24 cellular contexts compared by ENCODE assay signal in the genomic region with DNA sequence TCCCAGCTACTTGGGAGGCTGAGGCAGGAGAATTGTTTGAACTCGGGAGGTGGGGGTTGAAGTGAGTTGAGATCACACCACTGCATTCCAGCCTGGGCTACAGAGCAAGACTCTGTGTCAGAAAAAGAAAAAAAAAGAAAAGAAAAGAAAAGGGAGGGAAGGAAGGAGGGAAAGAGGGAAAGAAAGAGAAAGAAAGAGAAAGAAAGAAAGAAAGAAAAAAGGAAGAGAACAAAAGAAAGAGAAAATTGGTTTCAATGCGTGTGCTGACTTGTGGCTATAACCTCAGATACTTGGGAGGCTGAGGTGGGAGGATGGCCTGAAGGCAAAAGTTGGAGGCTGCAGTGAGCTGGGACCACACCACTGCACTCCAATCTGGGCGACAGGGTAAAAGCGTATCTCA.
"Had no signal": no experiment of that assay in that cellular context is flagged by ENCODE, and none has a peak within 500 bp of the region (broad histone marks: within the 10 kb centered on the region; RNA-seq: fewer than 3 reads in every experiment).

No MANE protein-coding gene starts in this region.

- DNase-seq: activated CD4-positive, alpha-beta memory T cell treated with anti-CD3 and anti-CD28 coated beads, Interleukin-2, amount 10 ng/mL, durations not matched to agents 7 days and 5 days; activated CD4-positive, alpha-beta T cell treated with anti-CD3 and anti-CD28 coated beads for 1 hour; activated effector memory CD4-positive, alpha-beta T cell treated with anti-CD3 and anti-CD28 coated beads, Interleukin-2, amount 50 U/mL, for 16 hours; activated T-cell treated with anti-CD3 and anti-CD28 coated beads, Interleukin-2, amount 50 U/mL, for 48 hours; amygdala; central memory CD4-positive, alpha-beta T cell; effector CD8-positive, alpha-beta T cell; esophagus squamous epithelium; foreskin fibroblast; glutamatergic neuron; immature natural killer cell; midbrain; naive B cell; stimulated activated CD4-positive, alpha-beta T cell treated with anti-CD3 and anti-CD28 coated beads, Interleukin-4, amount 100 ng/mL, for 4 hours; stimulated activated CD8-positive, alpha-beta memory T cell treated with anti-CD3 and anti-CD28 coated beads, Interleukin-4, amount 100 ng/mL, for 48 hours; stimulated activated naive CD4-positive, alpha-beta T cell treated with Interleukin-2 at 50 U/mL for 16 hours; T-helper 9 cell had no signal

- H3K9me3 ChIP-seq: esophagus squamous epithelium, right atrium auricular region had no signal

- FAIRE-seq: endothelial cell of umbilical vein had no signal

- H3K4me1 ChIP-seq: esophagus squamous epithelium, right atrium auricular region had no signal

- H3K27me3 ChIP-seq: right atrium auricular region had no signal

- H3K27ac ChIP-seq: coronary artery, right atrium auricular region, SK-N-MC, skin epidermis had no signal

- H3K4me3 ChIP-seq: esophagus squamous epithelium, right atrium auricular region, SK-N-MC, skin epidermis had no signal

- H3K36me3 Mint-ChIP-seq: activated naive CD8-positive, alpha-beta T cell; brain; immature natural killer cell; naive B cell had no signal

- H3K27me3 Mint-ChIP-seq: activated CD4-positive, alpha-beta memory T cell treated with anti-CD3 and anti-CD28 coated beads, Interleukin-2, amount 10 ng/mL, durations not matched to agents 7 days and 5 days had no signal

- H3K4me1 Mint-ChIP-seq: activated CD4-positive, alpha-beta memory T cell treated with anti-CD3 and anti-CD28 coated beads, Interleukin-2, amount 10 ng/mL, durations not matched to agents 7 days and 5 days; immature natural killer cell had no signal

- H3K36me3 ChIP-seq: esophagus squamous epithelium, right atrium auricular region had no signal

- H3K4me3 Mint-ChIP-seq: activated CD4-positive, alpha-beta memory T cell treated with anti-CD3 and anti-CD28 coated beads, Interleukin-2, amount 10 ng/mL, durations not matched to agents 7 days and 5 days; activated naive CD8-positive, alpha-beta T cell; immature natural killer cell; naive B cell had no signal

- H3K27ac Mint-ChIP-seq: activated CD4-positive, alpha-beta memory T cell treated with anti-CD3 and anti-CD28 coated beads, Interleukin-2, amount 10 ng/mL, durations not matched to agents 7 days and 5 days; activated naive CD8-positive, alpha-beta T cell; immature natural killer cell; naive B cell had no signal
